8 cellular contexts compared by ENCODE assay signal in genomic region chr10:97401455-97401919, GRCh38. TPM values are rescaled to one million over a fixed set of nuclear protein-coding genes. Genes with fewer than 3 reads are reported as not detected.
DNase-seq lines count a peak whose midpoint lies in the region; ATAC-seq and TF ChIP-seq lines count a peak whose summit lies in the region.

No MANE protein-coding gene starts in this region.

- DNase-seq in left ventricle myocardium inferior (no peak), cardiac septum (ENCODE audit: low spot score) (no peak), brain microvascular endothelial cell (no peak), nucleus accumbens (lab: John Stamatoyannopoulos, UW) (no peak), left lobe of liver (ENCODE audit: low spot score) (no peak), NCI-H446 (lab: John Stamatoyannopoulos, UW) (no peak)

- H3K4me1 ChIP-seq in left ventricle myocardium inferior (peaks cover 19% of the 10 kb centered on the region), mononuclear cell (ENCODE audit: insufficient read depth, low read length) (peaks cover 56% of the 10 kb centered on the region)

- ATAC-seq in GM19452 (IDR thresholded peaks at IDR 0.05; ENCODE audit: unreplicated experiment) = no peak
- ATAC-seq in left lobe of liver = no peak

- peak overlapping the region; percentile 71 for H3K27ac ChIP-seq in left ventricle myocardium inferior (replicated peaks)
- H3K27ac ChIP-seq in brain microvascular endothelial cell = peak overlapping the region; percentile 73

- no peaks in the 10 kb centered on the region for H3K27me3 ChIP-seq in left ventricle myocardium inferior (ENCODE audit: low read depth)
- no peaks in the 10 kb centered on the region for H3K27me3 ChIP-seq in brain microvascular endothelial cell (replicated peaks)
- no peaks in the 10 kb centered on the region for H3K27me3 ChIP-seq in mononuclear cell (ENCODE audit: insufficient read depth, low read length)

- TF ChIP-seq CTCF in left ventricle myocardium inferior (IDR thresholded peaks at IDR 0.05; ENCODE audit: borderline replicate concordance) (no peak), brain microvascular endothelial cell (IDR thresholded peaks at IDR 0.05; ENCODE audit: low read depth, low read length, missing control alignments) (no peak)

- in situ Hi-C loops in brain microvascular endothelial cell (cut with HindIII; ENCODE audit: low pct_ligation_motif_present, low sequenced_read_pairs) = no loop called here

- intact Hi-C loops in left ventricle myocardium inferior (cut with micrococcal nuclease) = no loop called here
- intact Hi-C loops in cardiac septum (cut with DNase I) = loop anchor here (10.0 kb wide), 1 partner anchor 153 kb away; no protein-coding TSS in a partner anchor

- peaks cover 11% of the 10 kb centered on the region for H3K36me3 ChIP-seq in left ventricle myocardium inferior
- H3K36me3 ChIP-seq in brain microvascular endothelial cell (replicated peaks) = peaks cover 11% of the 10 kb centered on the region

- H3K4me3 ChIP-seq in left ventricle myocardium inferior (peak overlapping the region; percentile 76), brain microvascular endothelial cell (ENCODE audit: low read depth, low read length) (peak overlapping the region; percentile 93), mononuclear cell (ENCODE audit: low read length) (peak overlapping the region; percentile 65)

- H3K9me3 ChIP-seq in left ventricle myocardium inferior (replicated peaks) = no peaks in the 10 kb centered on the region
- H3K9me3 ChIP-seq in mononuclear cell (ENCODE audit: low read depth, low read length) = no peaks in the 10 kb centered on the region

RNA-seq across cellular contexts. Expression of gene RRP12, which starts 0.3 kb away (rescaled TPM):
- total RNA-seq in left ventricle myocardium inferior = 15.2 TPM
- total RNA-seq in cardiac septum = 23.5 TPM
- 37.8 TPM for total RNA-seq in mononuclear cell
- 7.0 TPM for total RNA-seq in left lobe of liver

RNA-seq across cellular contexts. Expression of gene PGAM1, which starts 24.5 kb away (rescaled TPM):
- total RNA-seq in left ventricle myocardium inferior = 233 TPM
- 331 TPM for total RNA-seq in cardiac septum
- 155 TPM for total RNA-seq in mononuclear cell
- total RNA-seq in left lobe of liver = 151 TPM

RNA-seq across cellular contexts. Expression of gene EXOSC1, which starts 44.3 kb away (rescaled TPM):
- 14.9 TPM for total RNA-seq in left ventricle myocardium inferior
- total RNA-seq in cardiac septum = 15.8 TPM
- total RNA-seq in mononuclear cell = 24.6 TPM
- 10.3 TPM for total RNA-seq in left lobe of liver

RNA-seq across cellular contexts. Expression of gene ZDHHC16, which starts 44.5 kb away (rescaled TPM):
- total RNA-seq in left ventricle myocardium inferior (17.8 TPM), cardiac septum (25.5 TPM), mononuclear cell (5.5 TPM), left lobe of liver (25.2 TPM)
